ENCODE assay signal across 2 cellular contexts in the genomic region with DNA sequence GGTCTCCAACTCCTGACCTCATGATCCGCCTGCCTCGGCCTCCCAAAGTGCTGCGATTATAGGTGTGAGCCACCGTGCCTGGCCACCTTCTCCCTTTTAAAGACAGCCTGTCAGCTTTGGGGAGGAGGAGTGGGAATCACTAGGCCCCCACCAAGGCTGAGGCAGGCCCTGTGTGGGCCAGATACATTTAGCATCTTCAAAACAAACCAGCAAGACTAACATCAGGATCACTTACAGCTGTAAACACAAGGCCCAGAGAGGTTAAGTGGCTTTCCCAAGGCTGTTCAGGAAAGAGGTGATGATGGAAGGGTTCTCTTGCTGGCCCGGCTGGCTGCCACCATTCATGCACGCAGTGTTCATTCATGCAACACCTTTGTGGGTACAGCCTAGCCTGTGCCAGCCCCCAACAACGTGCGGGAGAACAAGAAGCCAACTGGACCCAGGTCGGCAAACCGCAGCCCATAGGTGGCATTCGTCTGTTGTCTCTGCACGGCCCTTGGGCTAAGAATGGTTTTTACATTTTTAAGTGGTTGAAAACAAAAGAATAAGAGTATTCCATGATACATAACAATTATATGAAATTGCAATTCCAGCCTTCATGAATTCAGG.
A peak's percentile ranks its signal among the peaks of the same experiment; 100 is the strongest.
TF ChIP-seq lines count a peak whose summit lies in the region.

No MANE protein-coding gene starts in this region.

TF ChIP-seq in IMR-90, 13 proteins besides CTCF, POLR2A, EP300 and RAD21:
- TF ChIP-seq CHD1 (IDR thresholded peaks at IDR 0.05; ENCODE audit: low read depth, low read length) (no peak), BHLHE40 (IDR thresholded peaks at IDR 0.05; ENCODE audit: low read depth, low read length) (no peak), SMC3 (IDR thresholded peaks at IDR 0.05; ENCODE audit: low read depth, low read length) (no peak), CEBPB (IDR thresholded peaks at IDR 0.05; ENCODE audit: low read depth, low read length) (no peak), MAZ (IDR thresholded peaks at IDR 0.05; ENCODE audit: borderline replicate concordance, low read depth, low read length) (no peak), MXI1 (IDR thresholded peaks at IDR 0.05; ENCODE audit: borderline replicate concordance, low read depth, low read length) (no peak), MAFK (IDR thresholded peaks at IDR 0.05; ENCODE audit: low read depth, low read length) (no peak), NFE2L2 (IDR thresholded peaks at IDR 0.05; ENCODE audit: low read depth, low read length) (no peak), ELK1 (IDR thresholded peaks at IDR 0.05; ENCODE audit: borderline replicate concordance, low read depth, low read length) (no peak), RFX5 (IDR thresholded peaks at IDR 0.05; ENCODE audit: low read depth, low read length) (no peak), FOS (IDR thresholded peaks at IDR 0.05; ENCODE audit: low read depth, low read length) (no peak), USF2 (IDR thresholded peaks at IDR 0.05; ENCODE audit: low read depth, low read length) (no peak)

TF ChIP-seq in K562, 482 proteins besides CTCF, POLR2A, EP300 and RAD21:
- TF ChIP-seq ZFP36 (IDR thresholded peaks at IDR 0.05; ENCODE audit: low read depth, low read length, partially characterized antibody), result peak; percentile 14
- TF ChIP-seq ZNF639 (CRISPR knock-in tag; conservative IDR thresholded peaks at IDR 0.05 in 1 of 2, IDR thresholded peaks at IDR 0.05 in 1 of 2), result no peak
- TF ChIP-seq TCF3 (CRISPR knock-in tag; IDR thresholded peaks at IDR 0.05), result no peak
- no peak for TF ChIP-seq PRMT5 (CRISPR knock-in tag; IDR thresholded peaks at IDR 0.05)
- TF ChIP-seq, protein P1, sequence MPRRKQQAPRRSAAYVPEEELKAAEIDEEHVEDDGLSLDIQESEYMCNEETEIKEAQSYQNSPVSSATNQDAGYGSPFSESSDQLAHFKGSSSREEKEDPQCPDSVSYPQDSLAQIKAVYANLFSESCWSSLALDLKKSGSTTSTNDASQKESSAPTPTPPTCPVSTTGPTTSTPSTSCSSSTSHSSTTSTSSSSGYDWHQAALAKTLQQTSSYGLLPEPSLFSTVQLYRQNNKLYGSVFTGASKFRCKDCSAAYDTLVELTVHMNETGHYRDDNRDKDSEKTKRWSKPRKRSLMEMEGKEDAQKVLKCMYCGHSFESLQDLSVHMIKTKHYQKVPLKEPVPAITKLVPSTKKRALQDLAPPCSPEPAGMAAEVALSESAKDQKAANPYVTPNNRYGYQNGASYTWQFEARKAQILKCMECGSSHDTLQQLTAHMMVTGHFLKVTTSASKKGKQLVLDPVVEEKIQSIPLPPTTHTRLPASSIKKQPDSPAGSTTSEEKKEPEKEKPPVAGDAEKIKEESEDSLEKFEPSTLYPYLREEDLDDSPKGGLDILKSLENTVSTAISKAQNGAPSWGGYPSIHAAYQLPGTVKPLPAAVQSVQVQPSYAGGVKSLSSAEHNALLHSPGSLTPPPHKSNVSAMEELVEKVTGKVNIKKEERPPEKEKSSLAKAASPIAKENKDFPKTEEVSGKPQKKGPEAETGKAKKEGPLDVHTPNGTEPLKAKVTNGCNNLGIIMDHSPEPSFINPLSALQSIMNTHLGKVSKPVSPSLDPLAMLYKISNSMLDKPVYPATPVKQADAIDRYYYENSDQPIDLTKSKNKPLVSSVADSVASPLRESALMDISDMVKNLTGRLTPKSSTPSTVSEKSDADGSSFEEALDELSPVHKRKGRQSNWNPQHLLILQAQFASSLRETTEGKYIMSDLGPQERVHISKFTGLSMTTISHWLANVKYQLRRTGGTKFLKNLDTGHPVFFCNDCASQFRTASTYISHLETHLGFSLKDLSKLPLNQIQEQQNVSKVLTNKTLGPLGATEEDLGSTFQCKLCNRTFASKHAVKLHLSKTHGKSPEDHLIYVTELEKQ (CRISPR knock-in tag; IDR thresholded peaks at IDR 0.05), result no peak
- no peak for TF ChIP-seq ZNF282 (CRISPR knock-in tag; IDR thresholded peaks at IDR 0.05)
- no peak for TF ChIP-seq STAG1 (CRISPR knock-in tag; IDR thresholded peaks at IDR 0.05; ENCODE audit: borderline replicate concordance)
- TF ChIP-seq, protein P2, sequence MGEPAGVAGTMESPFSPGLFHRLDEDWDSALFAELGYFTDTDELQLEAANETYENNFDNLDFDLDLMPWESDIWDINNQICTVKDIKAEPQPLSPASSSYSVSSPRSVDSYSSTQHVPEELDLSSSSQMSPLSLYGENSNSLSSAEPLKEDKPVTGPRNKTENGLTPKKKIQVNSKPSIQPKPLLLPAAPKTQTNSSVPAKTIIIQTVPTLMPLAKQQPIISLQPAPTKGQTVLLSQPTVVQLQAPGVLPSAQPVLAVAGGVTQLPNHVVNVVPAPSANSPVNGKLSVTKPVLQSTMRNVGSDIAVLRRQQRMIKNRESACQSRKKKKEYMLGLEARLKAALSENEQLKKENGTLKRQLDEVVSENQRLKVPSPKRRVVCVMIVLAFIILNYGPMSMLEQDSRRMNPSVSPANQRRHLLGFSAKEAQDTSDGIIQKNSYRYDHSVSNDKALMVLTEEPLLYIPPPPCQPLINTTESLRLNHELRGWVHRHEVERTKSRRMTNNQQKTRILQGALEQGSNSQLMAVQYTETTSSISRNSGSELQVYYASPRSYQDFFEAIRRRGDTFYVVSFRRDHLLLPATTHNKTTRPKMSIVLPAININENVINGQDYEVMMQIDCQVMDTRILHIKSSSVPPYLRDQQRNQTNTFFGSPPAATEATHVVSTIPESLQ (CRISPR knock-in tag; IDR thresholded peaks at IDR 0.05), result no peak
